Comparison of ENCODE assay signal across 1 cellular context in genomic region chr1:156860113-156860638, GRCh38.
TF ChIP-seq lines count a peak whose summit lies in the region.

No MANE protein-coding gene starts in this region.

TF ChIP-seq in HepG2, 621 proteins besides CTCF, POLR2A, EP300 and RAD21 (continues in another document):
- peak; percentile 26; the same call in 1 of the 2 replicates for TF ChIP-seq SMC3 (IDR thresholded peaks at IDR 0.05; ENCODE audit: low read length)
- TF ChIP-seq, protein P1, sequence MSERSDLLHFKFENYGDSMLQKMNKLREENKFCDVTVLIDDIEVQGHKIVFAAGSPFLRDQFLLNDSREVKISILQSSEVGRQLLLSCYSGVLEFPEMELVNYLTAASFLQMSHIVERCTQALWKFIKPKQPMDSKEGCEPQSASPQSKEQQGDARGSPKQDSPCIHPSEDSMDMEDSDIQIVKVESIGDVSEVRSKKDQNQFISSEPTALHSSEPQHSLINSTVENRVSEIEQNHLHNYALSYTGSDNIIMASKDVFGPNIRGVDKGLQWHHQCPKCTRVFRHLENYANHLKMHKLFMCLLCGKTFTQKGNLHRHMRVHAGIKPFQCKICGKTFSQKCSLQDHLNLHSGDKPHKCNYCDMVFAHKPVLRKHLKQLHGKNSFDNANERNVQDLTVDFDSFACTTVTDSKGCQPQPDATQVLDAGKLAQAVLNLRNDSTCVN (CRISPR knock-in tag; IDR thresholded peaks at IDR 0.05; ENCODE audit: borderline replicate concordance): no peak
- no peak for TF ChIP-seq TMF1 (CRISPR knock-in tag; IDR thresholded peaks at IDR 0.05; ENCODE audit: low read depth)
- TF ChIP-seq KDM5B (CRISPR knock-in tag; IDR thresholded peaks at IDR 0.05; ENCODE audit: borderline replicate concordance): peak; percentile 28; the same call in 1 of the 2 replicates
- 0 out of 2 replicates have a peak, but pooled peaks have one; percentile 30 for TF ChIP-seq EZH2 (conservative IDR thresholded peaks at IDR 0.05; ENCODE audit: low read depth, low read length)
- TF ChIP-seq FOXC1 (CRISPR knock-in tag; IDR thresholded peaks at IDR 0.05; ENCODE audit: borderline replicate concordance): 0 out of 2 replicates have a peak, but pooled peaks have one; percentile 20
- TF ChIP-seq STAG1 (CRISPR knock-in tag; IDR thresholded peaks at IDR 0.05): peak; percentile 81
- TF ChIP-seq ZNF44 (CRISPR knock-in tag; IDR thresholded peaks at IDR 0.05): no peak
- TF ChIP-seq ISX (CRISPR knock-in tag; conservative IDR thresholded peaks at IDR 0.05): no peak
- TF ChIP-seq ZNF672 (CRISPR knock-in tag; IDR thresholded peaks at IDR 0.05): no peak
- TF ChIP-seq RBM22 (optimal IDR thresholded peaks at IDR 0.05; ENCODE audit: low read length): no peak
- TF ChIP-seq, protein P2, sequence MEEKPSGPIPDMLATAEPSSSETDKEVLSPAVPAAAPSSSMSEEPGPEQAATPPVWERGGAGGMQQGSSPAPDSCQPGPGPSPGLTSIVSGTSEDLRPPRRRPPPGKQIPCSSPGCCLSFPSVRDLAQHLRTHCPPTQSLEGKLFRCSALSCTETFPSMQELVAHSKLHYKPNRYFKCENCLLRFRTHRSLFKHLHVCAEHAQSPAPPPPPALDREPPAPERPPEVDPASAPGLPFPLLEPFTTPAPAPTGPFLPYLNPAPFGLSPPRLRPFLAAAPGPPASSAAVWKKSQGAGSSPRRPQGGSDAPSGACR (CRISPR knock-in tag; IDR thresholded peaks at IDR 0.05): 0 out of 2 replicates have a peak, but pooled peaks have one; percentile 22
- TF ChIP-seq CHCHD3 (CRISPR knock-in tag; IDR thresholded peaks at IDR 0.05): no peak
- peak; percentile 47; the same call in 1 of the 2 replicates for TF ChIP-seq KDM2A (CRISPR knock-in tag; IDR thresholded peaks at IDR 0.05; ENCODE audit: borderline replicate concordance, low read depth)
- no peak for TF ChIP-seq ZNF841 (CRISPR knock-in tag; IDR thresholded peaks at IDR 0.05; ENCODE audit: borderline replicate concordance)
- TF ChIP-seq MATR3 (CRISPR knock-in tag; IDR thresholded peaks at IDR 0.05): no peak
- no peak for TF ChIP-seq ZFP36 (IDR thresholded peaks at IDR 0.05; ENCODE audit: borderline replicate concordance, low read depth, low read length, partially characterized antibody)
- TF ChIP-seq FOSL1 (CRISPR knock-in tag; IDR thresholded peaks at IDR 0.05; ENCODE audit: borderline replicate concordance): no peak
- TF ChIP-seq, protein P3, sequence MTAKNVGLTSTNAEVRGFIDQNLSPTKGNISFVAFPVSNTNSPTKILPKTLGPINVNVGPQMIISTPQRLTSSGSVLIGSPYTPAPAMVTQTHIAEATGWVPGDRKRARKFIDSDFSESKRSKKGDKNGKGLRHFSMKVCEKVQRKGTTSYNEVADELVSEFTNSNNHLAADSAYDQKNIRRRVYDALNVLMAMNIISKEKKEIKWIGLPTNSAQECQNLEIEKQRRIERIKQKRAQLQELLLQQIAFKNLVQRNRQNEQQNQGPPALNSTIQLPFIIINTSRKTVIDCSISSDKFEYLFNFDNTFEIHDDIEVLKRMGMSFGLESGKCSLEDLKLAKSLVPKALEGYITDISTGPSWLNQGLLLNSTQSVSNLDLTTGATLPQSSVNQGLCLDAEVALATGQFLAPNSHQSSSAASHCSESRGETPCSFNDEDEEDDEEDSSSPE (CRISPR knock-in tag; IDR thresholded peaks at IDR 0.05): 0 out of 2 replicates have a peak, but pooled peaks have one; percentile 33
- no peak for TF ChIP-seq ZFY (CRISPR knock-in tag; IDR thresholded peaks at IDR 0.05)
- TF ChIP-seq PATZ1 (CRISPR knock-in tag; IDR thresholded peaks at IDR 0.05): peak; percentile 88
- TF ChIP-seq, protein P4, sequence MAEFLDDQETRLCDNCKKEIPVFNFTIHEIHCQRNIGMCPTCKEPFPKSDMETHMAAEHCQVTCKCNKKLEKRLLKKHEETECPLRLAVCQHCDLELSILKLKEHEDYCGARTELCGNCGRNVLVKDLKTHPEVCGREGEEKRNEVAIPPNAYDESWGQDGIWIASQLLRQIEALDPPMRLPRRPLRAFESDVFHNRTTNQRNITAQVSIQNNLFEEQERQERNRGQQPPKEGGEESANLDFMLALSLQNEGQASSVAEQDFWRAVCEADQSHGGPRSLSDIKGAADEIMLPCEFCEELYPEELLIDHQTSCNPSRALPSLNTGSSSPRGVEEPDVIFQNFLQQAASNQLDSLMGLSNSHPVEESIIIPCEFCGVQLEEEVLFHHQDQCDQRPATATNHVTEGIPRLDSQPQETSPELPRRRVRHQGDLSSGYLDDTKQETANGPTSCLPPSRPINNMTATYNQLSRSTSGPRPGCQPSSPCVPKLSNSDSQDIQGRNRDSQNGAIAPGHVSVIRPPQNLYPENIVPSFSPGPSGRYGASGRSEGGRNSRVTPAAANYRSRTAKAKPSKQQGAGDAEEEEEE (CRISPR knock-in tag; IDR thresholded peaks at IDR 0.05; ENCODE audit: borderline replicate concordance): no peak
- no peak for TF ChIP-seq THYN1 (CRISPR knock-in tag; IDR thresholded peaks at IDR 0.05; ENCODE audit: borderline replicate concordance, low read depth)
- no peak for TF ChIP-seq NCOA2 (CRISPR knock-in tag; IDR thresholded peaks at IDR 0.05)
- no peak for TF ChIP-seq ZBTB42 (CRISPR knock-in tag; IDR thresholded peaks at IDR 0.05)
- TF ChIP-seq, protein P5, sequence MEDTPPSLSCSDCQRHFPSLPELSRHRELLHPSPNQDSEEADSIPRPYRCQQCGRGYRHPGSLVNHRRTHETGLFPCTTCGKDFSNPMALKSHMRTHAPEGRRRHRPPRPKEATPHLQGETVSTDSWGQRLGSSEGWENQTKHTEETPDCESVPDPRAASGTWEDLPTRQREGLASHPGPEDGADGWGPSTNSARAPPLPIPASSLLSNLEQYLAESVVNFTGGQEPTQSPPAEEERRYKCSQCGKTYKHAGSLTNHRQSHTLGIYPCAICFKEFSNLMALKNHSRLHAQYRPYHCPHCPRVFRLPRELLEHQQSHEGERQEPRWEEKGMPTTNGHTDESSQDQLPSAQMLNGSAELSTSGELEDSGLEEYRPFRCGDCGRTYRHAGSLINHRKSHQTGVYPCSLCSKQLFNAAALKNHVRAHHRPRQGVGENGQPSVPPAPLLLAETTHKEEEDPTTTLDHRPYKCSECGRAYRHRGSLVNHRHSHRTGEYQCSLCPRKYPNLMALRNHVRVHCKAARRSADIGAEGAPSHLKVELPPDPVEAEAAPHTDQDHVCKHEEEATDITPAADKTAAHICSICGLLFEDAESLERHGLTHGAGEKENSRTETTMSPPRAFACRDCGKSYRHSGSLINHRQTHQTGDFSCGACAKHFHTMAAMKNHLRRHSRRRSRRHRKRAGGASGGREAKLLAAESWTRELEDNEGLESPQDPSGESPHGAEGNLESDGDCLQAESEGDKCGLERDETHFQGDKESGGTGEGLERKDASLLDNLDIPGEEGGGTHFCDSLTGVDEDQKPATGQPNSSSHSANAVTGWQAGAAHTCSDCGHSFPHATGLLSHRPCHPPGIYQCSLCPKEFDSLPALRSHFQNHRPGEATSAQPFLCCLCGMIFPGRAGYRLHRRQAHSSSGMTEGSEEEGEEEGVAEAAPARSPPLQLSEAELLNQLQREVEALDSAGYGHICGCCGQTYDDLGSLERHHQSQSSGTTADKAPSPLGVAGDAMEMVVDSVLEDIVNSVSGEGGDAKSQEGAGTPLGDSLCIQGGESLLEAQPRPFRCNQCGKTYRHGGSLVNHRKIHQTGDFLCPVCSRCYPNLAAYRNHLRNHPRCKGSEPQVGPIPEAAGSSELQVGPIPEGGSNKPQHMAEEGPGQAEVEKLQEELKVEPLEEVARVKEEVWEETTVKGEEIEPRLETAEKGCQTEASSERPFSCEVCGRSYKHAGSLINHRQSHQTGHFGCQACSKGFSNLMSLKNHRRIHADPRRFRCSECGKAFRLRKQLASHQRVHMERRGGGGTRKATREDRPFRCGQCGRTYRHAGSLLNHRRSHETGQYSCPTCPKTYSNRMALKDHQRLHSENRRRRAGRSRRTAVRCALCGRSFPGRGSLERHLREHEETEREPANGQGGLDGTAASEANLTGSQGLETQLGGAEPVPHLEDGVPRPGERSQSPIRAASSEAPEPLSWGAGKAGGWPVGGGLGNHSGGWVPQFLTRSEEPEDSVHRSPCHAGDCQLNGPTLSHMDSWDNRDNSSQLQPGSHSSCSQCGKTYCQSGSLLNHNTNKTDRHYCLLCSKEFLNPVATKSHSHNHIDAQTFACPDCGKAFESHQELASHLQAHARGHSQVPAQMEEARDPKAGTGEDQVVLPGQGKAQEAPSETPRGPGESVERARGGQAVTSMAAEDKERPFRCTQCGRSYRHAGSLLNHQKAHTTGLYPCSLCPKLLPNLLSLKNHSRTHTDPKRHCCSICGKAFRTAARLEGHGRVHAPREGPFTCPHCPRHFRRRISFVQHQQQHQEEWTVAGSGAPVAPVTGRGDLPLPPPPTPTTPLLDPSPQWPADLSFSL (CRISPR knock-in tag; IDR thresholded peaks at IDR 0.05): no peak
- peak; percentile 18; the same call in 1 of the 2 replicates for TF ChIP-seq ZNF800 (CRISPR knock-in tag; IDR thresholded peaks at IDR 0.05)
- 0 out of 2 replicates have a peak, but pooled peaks have one; percentile 34 for TF ChIP-seq ZBTB7B (CRISPR knock-in tag; IDR thresholded peaks at IDR 0.05)
- no peak; the same call in 1 of the 2 replicates for TF ChIP-seq EED (CRISPR knock-in tag; IDR thresholded peaks at IDR 0.05)
- no peak for TF ChIP-seq SMAD3 (CRISPR knock-in tag; IDR thresholded peaks at IDR 0.05)
- TF ChIP-seq ARNT (IDR thresholded peaks at IDR 0.05): no peak
- TF ChIP-seq ZBTB3 (CRISPR knock-in tag; IDR thresholded peaks at IDR 0.05; ENCODE audit: borderline replicate concordance, low read depth): no peak
- TF ChIP-seq ZSCAN22 (CRISPR knock-in tag; IDR thresholded peaks at IDR 0.05): no peak
- TF ChIP-seq ZNF10 (CRISPR knock-in tag; IDR thresholded peaks at IDR 0.05; ENCODE audit: borderline replicate concordance, low read depth): no peak
- no peak for TF ChIP-seq STAT5B (CRISPR knock-in tag; IDR thresholded peaks at IDR 0.05)
- peak; percentile 38 for TF ChIP-seq XRCC5 (optimal IDR thresholded peaks at IDR 0.05; ENCODE audit: low read length)
- TF ChIP-seq HOXA3 (CRISPR knock-in tag; IDR thresholded peaks at IDR 0.05): no peak
- TF ChIP-seq ZNF550 (CRISPR knock-in tag; IDR thresholded peaks at IDR 0.05; ENCODE audit: borderline replicate concordance): no peak
- no peak for TF ChIP-seq SSRP1 (CRISPR knock-in tag; IDR thresholded peaks at IDR 0.05)
